Comparison of ENCODE assay signal across 21 cellular contexts in genomic region chr22:38431266-38432010, GRCh38. TPM values are rescaled to one million over a fixed set of nuclear protein-coding genes. Genes with fewer than 3 reads are reported as not detected.
"Had no signal": no experiment of that assay in that cellular context is flagged by ENCODE, and none has a peak within 500 bp of the region (broad histone marks: within the 10 kb centered on the region; RNA-seq: fewer than 3 reads in every experiment).

No MANE protein-coding gene starts in this region.

- H3K36me3 ChIP-seq: gastrocnemius medialis, left lung, stomach, thoracic aorta had no signal

- ATAC-seq: activated T-helper 17 cell treated with anti-CD3 and anti-CD28 coated beads, Interleukin-2, amount 50 U/mL, for 72 hours; gastrocnemius medialis; left lung; psoas muscle; T-cell had no signal

- H3K36me3 Mint-ChIP-seq: memory B cell, T-cell had no signal

- DNase-seq: activated CD4-positive, alpha-beta T cell treated with anti-CD3 and anti-CD28 coated beads for 1 hour; activated CD4-positive, alpha-beta T cell treated with anti-CD3 and anti-CD28 coated beads, Interleukin-2, amount 50 U/mL, for 4 hours; activated naive CD4-positive, alpha-beta T cell treated with Interleukin-2 at 50 U/mL for 16 hours; aorta; dermis blood vessel endothelial cell; gastrocnemius medialis; left lung; psoas muscle; stimulated activated CD4-positive, alpha-beta T cell treated with anti-CD3 and anti-CD28 coated beads, Interleukin-12 subunit alpha, Interleukin-12 subunit beta, amount 100 ng/mL, for 4 hours; stimulated activated CD4-positive, alpha-beta T cell treated with anti-CD3 and anti-CD28 coated beads, Interleukin-2, amount 100 ng/mL, for 24 hours; stomach; T-cell; T-helper 9 cell had no signal

- H3K27me3 Mint-ChIP-seq: memory B cell had no signal

- H3K4me3 Mint-ChIP-seq: activated T-helper 17 cell treated with anti-CD3 and anti-CD28 coated beads, Interleukin-2, amount 50 U/mL, for 72 hours; memory B cell; nephron; T-cell had no signal

- H3K9me3 ChIP-seq: gastrocnemius medialis, left lung, psoas muscle, stomach, thoracic aorta had no signal

- H3K27me3 ChIP-seq: gastrocnemius medialis, hepatocyte, left lung had no signal

- H3K79me2 ChIP-seq: hepatocyte had no signal

- H3K4me2 ChIP-seq: hepatocyte had no signal

- H3K4me3 ChIP-seq: gastrocnemius medialis, hepatocyte, left lung, psoas muscle, stomach, thoracic aorta had no signal

- H3K27ac ChIP-seq: gastrocnemius medialis, hepatocyte, left lung, psoas muscle, stomach, thoracic aorta had no signal

- H2AFZ ChIP-seq: hepatocyte had no signal

- H3K27ac Mint-ChIP-seq: activated T-helper 17 cell treated with anti-CD3 and anti-CD28 coated beads, Interleukin-2, amount 50 U/mL, for 72 hours; memory B cell; nephron; T-cell had no signal

- H3K4me1 ChIP-seq: gastrocnemius medialis, left lung, psoas muscle, stomach had no signal

- H3K4me1 Mint-ChIP-seq: activated T-helper 17 cell treated with anti-CD3 and anti-CD28 coated beads, Interleukin-2, amount 50 U/mL, for 72 hours; memory B cell; nephron; T-cell had no signal

- H3K9me3 Mint-ChIP-seq: activated T-helper 17 cell treated with anti-CD3 and anti-CD28 coated beads, Interleukin-2, amount 50 U/mL, for 72 hours; memory B cell; nephron; T-cell had no signal

RNA-seq across cellular contexts. Expression of gene KCNJ4, which starts 23.6 kb away (rescaled TPM):
- total RNA-seq: activated T-helper 17 cell treated with anti-CD3 and anti-CD28 coated beads, Interleukin-2, amount 50 U/mL, for 72 hours; aorta; dermis blood vessel endothelial cell; epithelial cell of proximal tubule; gastrocnemius medialis; left lung; psoas muscle; stomach; T-cell; thoracic aorta; ureter had no signal
- polyA plus RNA-seq: aorta, keratinocyte, stomach had no signal
